8 cellular contexts compared by ENCODE assay signal in genomic region chr4:80006935-80007744, GRCh38.
A peak's percentile ranks its signal among the peaks of the same experiment; 100 is the strongest.
DNase-seq lines count a peak whose midpoint lies in the region; ATAC-seq and FAIRE-seq lines count a peak whose summit lies in the region.

No MANE protein-coding gene starts in this region.

- H3K9me3 ChIP-seq in SK-N-MC (ENCODE audit: low read depth, low read length), result no peaks in the 10 kb centered on the region
- no peaks in the 10 kb centered on the region for H3K9me3 ChIP-seq in small intestine (ENCODE audit: control insufficient read depth, low read depth)
- peaks cover 2% of the 10 kb centered on the region for H3K9me3 ChIP-seq in trophoblast cell (ENCODE audit: insufficient read depth, low read depth, low read length)

- peak; percentile 45 for DNase-seq in activated CD8-positive, alpha-beta memory T cell treated with anti-CD3 and anti-CD28 coated beads, Interleukin-2, amount 10 ng/mL, durations not matched to agents 7 days and 5 days
- DNase-seq in activated CD8-positive, alpha-beta memory T cell treated with anti-CD3 and anti-CD28 coated beads for 24 hours, result no peak
- DNase-seq in SK-N-MC (ENCODE audit: low read depth, low spot score), result peak; percentile 95
- DNase-seq in small intestine, result peak; percentile 12
- DNase-seq in trophoblast cell, result no peak
- DNase-seq in stimulated activated CD4-positive, alpha-beta T cell treated with anti-CD3 and anti-CD28 coated beads, Interleukin-15, amount 100 ng/mL, for 24 hours, result no peak
- no peak for DNase-seq in activated effector memory CD4-positive, alpha-beta T cell treated with anti-CD3 and anti-CD28 coated beads, Interleukin-2, amount 50 U/mL, for 16 hours

- H2AK5ac ChIP-seq in trophoblast cell (ENCODE audit: low read length), result no peak overlapping the region

- H3K4me1 ChIP-seq in small intestine (ENCODE audit: control insufficient read depth in 2 of 2, insufficient read depth in 1 of 2, low read depth in 1 of 2, low read length in 1 of 2), result no peaks in the 10 kb centered on the region
- H3K4me1 ChIP-seq in trophoblast cell (ENCODE audit: control insufficient read depth in 1 of 2, insufficient read depth in 2 of 2, low read length in 2 of 2), result no peaks in the 10 kb centered on the region

- no peak overlapping the region for H4K12ac ChIP-seq in trophoblast cell (ENCODE audit: low read depth, low read length)

- peak overlapping the region; percentile 47 for H3K9ac ChIP-seq in SK-N-MC (ENCODE audit: insufficient read length)
- no peak overlapping the region for H3K9ac ChIP-seq in trophoblast cell (ENCODE audit: low read length)

- H3K9me3 Mint-ChIP-seq in activated CD8-positive, alpha-beta memory T cell treated with anti-CD3 and anti-CD28 coated beads, Interleukin-2, amount 10 ng/mL, durations not matched to agents 7 days and 5 days (ENCODE audit: low read depth), result peaks cover 7% of the 10 kb centered on the region

- WGBS in small intestine, 3 donors, result 66 to 87% (median 79%) methylated on average over 5 of the region's 5 CpGs
- WGBS in trophoblast cell (ENCODE audit: extremely low coverage, insufficient coverage, insufficient read length), result no CpG with 5 or more reads among the region's 5 CpGs

- no peaks in the 10 kb centered on the region for H3K79me1 ChIP-seq in trophoblast cell (ENCODE audit: low read length)

- no peak overlapping the region for H3K23ac ChIP-seq in trophoblast cell (ENCODE audit: low read length)

- no peak overlapping the region for H3K4ac ChIP-seq in trophoblast cell (ENCODE audit: low read depth, low read length)

- H3K27me3 Mint-ChIP-seq in activated CD8-positive, alpha-beta memory T cell treated with anti-CD3 and anti-CD28 coated beads, Interleukin-2, amount 10 ng/mL, durations not matched to agents 7 days and 5 days, result no peaks in the 10 kb centered on the region

- H3K27ac ChIP-seq in SK-N-MC (peak overlapping the region; percentile 94), small intestine (ENCODE audit: low read depth in 1 of 2, low read length in 1 of 2) (peak overlapping the region in 1 of 2 donors; percentile 8), trophoblast cell (ENCODE audit: low read depth, low read length) (no peak overlapping the region)

- no peaks in the 10 kb centered on the region for H3K79me2 ChIP-seq in trophoblast cell (ENCODE audit: control insufficient read depth, insufficient read depth, low read length, poor library complexity)

- H3K4me3 Mint-ChIP-seq in activated CD8-positive, alpha-beta memory T cell treated with anti-CD3 and anti-CD28 coated beads, Interleukin-2, amount 10 ng/mL, durations not matched to agents 7 days and 5 days, result peak overlapping the region; percentile 58

- peak overlapping the region; percentile 64 for H3K4me3 ChIP-seq in SK-N-MC
- no peak overlapping the region for H3K4me3 ChIP-seq in small intestine (ENCODE audit: low read depth in 1 of 2, low read length in 2 of 2)
- no peak overlapping the region for H3K4me3 ChIP-seq in trophoblast cell (ENCODE audit: low read depth, low read length)

- FAIRE-seq in small intestine (lab: Jason Lieb, UNC), result no peak

- H3K27ac Mint-ChIP-seq in activated CD8-positive, alpha-beta memory T cell treated with anti-CD3 and anti-CD28 coated beads, Interleukin-2, amount 10 ng/mL, durations not matched to agents 7 days and 5 days, result peak overlapping the region; percentile 99

- H2AFZ ChIP-seq in trophoblast cell (ENCODE audit: insufficient read depth, low read length, poor library complexity), result no peak overlapping the region

- no peak overlapping the region for H2BK120ac ChIP-seq in trophoblast cell (ENCODE audit: insufficient read depth, low read length, poor library complexity)

- no peak overlapping the region for H3K14ac ChIP-seq in trophoblast cell (ENCODE audit: low read length)

- H3K36me3 Mint-ChIP-seq in activated CD8-positive, alpha-beta memory T cell treated with anti-CD3 and anti-CD28 coated beads, Interleukin-2, amount 10 ng/mL, durations not matched to agents 7 days and 5 days, result peaks cover 75% of the 10 kb centered on the region

- H3K18ac ChIP-seq in trophoblast cell (ENCODE audit: low read length), result no peak overlapping the region

- peaks cover 74% of the 10 kb centered on the region for H3K4me1 Mint-ChIP-seq in activated CD8-positive, alpha-beta memory T cell treated with anti-CD3 and anti-CD28 coated beads, Interleukin-2, amount 10 ng/mL, durations not matched to agents 7 days and 5 days

- no peak overlapping the region for H2BK5ac ChIP-seq in trophoblast cell (ENCODE audit: low read depth, low read length, poor library complexity)

- CTCF ChIA-PET in activated CD8-positive, alpha-beta memory T cell treated with anti-CD3 and anti-CD28 coated beads, Interleukin-2, amount 10 ng/mL, durations not matched to agents 7 days and 5 days (lab: Charles Lee), result interaction anchor here (2.9 kb wide), 1 partner anchor 10 kb away, joined by 9 read pairs; no protein-coding TSS in a partner anchor

- peak; percentile 46 for ATAC-seq in activated CD8-positive, alpha-beta memory T cell treated with anti-CD3 and anti-CD28 coated beads, Interleukin-2, amount 10 ng/mL, durations not matched to agents 7 days and 5 days
- ATAC-seq in esophagus mucosa, result peak; percentile 25

- H4K91ac ChIP-seq in trophoblast cell (ENCODE audit: low read depth, low read length), result no peak overlapping the region

- H3K27me3 ChIP-seq in small intestine (ENCODE audit: control insufficient read depth in 2 of 2, insufficient read depth in 2 of 2, low read length in 2 of 2) (no peaks in the 10 kb centered on the region), trophoblast cell (ENCODE audit: insufficient read depth, low read length) (no peaks in the 10 kb centered on the region)

- H3K36me3 ChIP-seq in SK-N-MC (ENCODE audit: insufficient read depth, low read length), result peaks cover 9% of the 10 kb centered on the region
- peaks cover 2 to 5% of the 10 kb centered on the region in 2 donors for H3K36me3 ChIP-seq in small intestine (ENCODE audit: control insufficient read depth in 2 of 2, insufficient read depth in 2 of 2, low read length in 2 of 2)
- peaks cover 0 to 2% of the 10 kb centered on the region in 2 experiments for H3K36me3 ChIP-seq in trophoblast cell (ENCODE audit: control insufficient read depth in 1 of 2, insufficient read depth in 2 of 2, low read length in 2 of 2)

- no peak overlapping the region for H2BK12ac ChIP-seq in trophoblast cell (ENCODE audit: low read length)

- no peak overlapping the region for H3K4me2 ChIP-seq in trophoblast cell (ENCODE audit: low read length)

- no peak overlapping the region for H4K8ac ChIP-seq in trophoblast cell (ENCODE audit: low read depth, low read length)

Comparison
In these comparisons a context has a peak if more than half of its experiments do, and no peak if none do; other contexts are left out.
1. DNase-seq: peak in activated CD8-positive, alpha-beta memory T cell treated with anti-CD3 and anti-CD28 coated beads, Interleukin-2, amount 10 ng/mL, durations not matched to agents 7 days and 5 days (single experiment), SK-N-MC (single experiment) and small intestine (single experiment); none in activated CD8-positive, alpha-beta memory T cell treated with anti-CD3 and anti-CD28 coated beads for 24 hours (single experiment), trophoblast cell (0 of 2), stimulated activated CD4-positive, alpha-beta T cell treated with anti-CD3 and anti-CD28 coated beads, Interleukin-15, amount 100 ng/mL, for 24 hours (single experiment) and activated effector memory CD4-positive, alpha-beta T cell treated with anti-CD3 and anti-CD28 coated beads, Interleukin-2, amount 50 U/mL, for 16 hours (single experiment).